26 cellular contexts compared by ENCODE assay signal in genomic region chr2:65159261-65159660, GRCh38.
"Had no signal": no experiment of that assay in that cellular context is flagged by ENCODE, and none has a peak within 500 bp of the region (broad histone marks: within the 10 kb centered on the region; RNA-seq: fewer than 3 reads in every experiment).

No MANE protein-coding gene starts in this region.

- H3K36me3 Mint-ChIP-seq: activated CD8-positive, alpha-beta memory T cell treated with anti-CD3 and anti-CD28 coated beads, Interleukin-2, amount 10 ng/mL, durations not matched to agents 7 days and 5 days; activated naive CD4-positive, alpha-beta T cell treated with anti-CD3 and anti-CD28 coated beads, Interleukin-2, amount 50 U/mL, for 72 hours; natural killer cell treated with Interleukin-12 subunit alpha and Interleukin-12 subunit beta and Interleukin-15 and Interleukin-18, amount 100 ng/mL, for 72 hours; stimulated activated effector memory CD8-positive, alpha-beta T cell treated with anti-CD3 and anti-CD28 coated beads, Interleukin-12 subunit alpha, Interleukin-12 subunit beta, amount 100 ng/mL, for 72 hours had no signal

- H3K27me3 Mint-ChIP-seq: activated CD4-positive, alpha-beta memory T cell treated with anti-CD3 and anti-CD28 coated beads, Interleukin-2, amount 10 ng/mL, durations not matched to agents 7 days and 5 days; stimulated activated naive CD8-positive, alpha-beta T cell treated with anti-CD3 and anti-CD28 coated beads, Interleukin-15, Interleukin-2, amounts not matched to agents 100 ng/mL and 50 ng/mL, for 24 hours had no signal

- H3K9me3 Mint-ChIP-seq: activated CD4-positive, alpha-beta memory T cell treated with anti-CD3 and anti-CD28 coated beads, Interleukin-2, amount 10 ng/mL, durations not matched to agents 7 days and 5 days; activated naive CD4-positive, alpha-beta T cell treated with anti-CD3 and anti-CD28 coated beads, Interleukin-2, amount 50 U/mL, for 72 hours; activated T-helper 2 cell treated with anti-CD3 and anti-CD28 coated beads, Interferon-gamma antibody, Interleukin-2, Interleukin-4, amounts not matched to agents 10 μg/mL and 5 μg/mL and 100 μg/mL, durations not matched to agents 14 hours and 24 hours and 36 hours; natural killer cell treated with Interleukin-12 subunit alpha and Interleukin-12 subunit beta and Interleukin-15 and Interleukin-18, amount 100 ng/mL, for 72 hours; stimulated activated effector memory CD8-positive, alpha-beta T cell treated with anti-CD3 and anti-CD28 coated beads, Interleukin-12 subunit alpha, Interleukin-12 subunit beta, amount 100 ng/mL, for 72 hours; stimulated activated naive CD8-positive, alpha-beta T cell treated with anti-CD3 and anti-CD28 coated beads, Interleukin-15, Interleukin-2, amounts not matched to agents 100 ng/mL and 50 ng/mL, for 24 hours had no signal

- ATAC-seq: activated CD4-positive, CD25-positive, alpha-beta regulatory T cell treated with anti-CD3 and anti-CD28 coated beads, Interleukin-2, amount 50 U/mL, for 24 hours; activated CD8-positive, alpha-beta memory T cell treated with anti-CD3 and anti-CD28 coated beads, Interleukin-2, amount 10 ng/mL, durations not matched to agents 7 days and 5 days; activated naive CD4-positive, alpha-beta T cell treated with anti-CD3 and anti-CD28 coated beads, Interleukin-2, amount 50 U/mL, for 72 hours; body of pancreas; natural killer cell treated with Interleukin-12 subunit alpha and Interleukin-12 subunit beta and Interleukin-15 and Interleukin-18, amount 100 ng/mL, for 72 hours; right cardiac atrium; stimulated activated effector memory CD8-positive, alpha-beta T cell treated with anti-CD3 and anti-CD28 coated beads, Interleukin-12 subunit alpha, Interleukin-12 subunit beta, amount 100 ng/mL, for 72 hours had no signal

- DNase-seq: activated CD4-positive, alpha-beta memory T cell treated with anti-CD3 and anti-CD28 coated beads, Interleukin-2, amount 10 ng/mL, durations not matched to agents 7 days and 5 days; activated CD4-positive, alpha-beta T cell treated with anti-CD3 and anti-CD28 coated beads for 48 hours; activated T-cell treated with anti-CD3 and anti-CD28 coated beads, Interleukin-2, amount 50 U/mL, for 48 hours; aorta; effector CD8-positive, alpha-beta T cell; esophagus squamous epithelium; left lung; mesendoderm; posterior cingulate gyrus; right cardiac atrium; stimulated activated CD4-positive, alpha-beta T cell treated with anti-CD3 and anti-CD28 coated beads, Interleukin-4, amount 100 ng/mL, for 24 hours; T-helper 9 cell; thyroid gland; upper lobe of left lung had no signal

- H3K9me3 ChIP-seq: adrenal gland, body of pancreas, esophagus squamous epithelium, left lung, thyroid gland, upper lobe of left lung, vagina had no signal

- H3K27ac ChIP-seq: epithelial cell of prostate, left lung, thyroid gland, upper lobe of left lung, vagina, VCaP had no signal

- H3K36me3 ChIP-seq: adrenal gland, esophagus squamous epithelium, left lung, thyroid gland, upper lobe of left lung, vagina had no signal

- H3K27ac Mint-ChIP-seq: natural killer cell treated with Interleukin-12 subunit alpha and Interleukin-12 subunit beta and Interleukin-15 and Interleukin-18, amount 100 ng/mL, for 72 hours; stimulated activated effector memory CD8-positive, alpha-beta T cell treated with anti-CD3 and anti-CD28 coated beads, Interleukin-12 subunit alpha, Interleukin-12 subunit beta, amount 100 ng/mL, for 72 hours; stimulated activated naive CD8-positive, alpha-beta T cell treated with anti-CD3 and anti-CD28 coated beads, Interleukin-15, Interleukin-2, amounts not matched to agents 100 ng/mL and 50 ng/mL, for 24 hours had no signal

- H3K4me3 Mint-ChIP-seq: activated CD4-positive, alpha-beta memory T cell treated with anti-CD3 and anti-CD28 coated beads, Interleukin-2, amount 10 ng/mL, durations not matched to agents 7 days and 5 days; activated CD8-positive, alpha-beta memory T cell treated with anti-CD3 and anti-CD28 coated beads, Interleukin-2, amount 10 ng/mL, durations not matched to agents 7 days and 5 days; stimulated activated effector memory CD8-positive, alpha-beta T cell treated with anti-CD3 and anti-CD28 coated beads, Interleukin-12 subunit alpha, Interleukin-12 subunit beta, amount 100 ng/mL, for 72 hours; stimulated activated naive CD8-positive, alpha-beta T cell treated with anti-CD3 and anti-CD28 coated beads, Interleukin-15, Interleukin-2, amounts not matched to agents 100 ng/mL and 50 ng/mL, for 24 hours had no signal
